17 cellular contexts compared by ENCODE assay signal in the genomic region with DNA sequence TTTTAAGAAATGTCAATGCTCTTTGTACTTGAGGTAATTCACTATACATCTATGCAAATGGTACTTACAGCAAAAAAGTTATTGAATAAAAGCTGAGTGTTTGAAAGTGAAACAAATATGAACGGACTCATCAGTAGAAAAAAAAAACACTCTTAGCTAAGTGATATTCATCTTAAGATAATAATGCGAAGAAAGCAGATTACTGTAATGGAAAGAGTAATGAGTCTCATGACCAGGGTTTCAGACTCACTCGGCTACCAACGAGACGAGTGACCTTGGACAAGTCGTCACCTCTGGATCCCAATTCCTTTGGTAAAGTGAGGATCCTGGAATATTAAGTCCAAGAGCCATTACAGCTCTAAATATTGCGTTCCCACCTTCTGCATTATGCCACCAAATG. TPM values are rescaled to one million over a fixed set of nuclear protein-coding genes. Genes with fewer than 3 reads are reported as not detected.
DNase-seq lines count a peak whose midpoint lies in the region; ATAC-seq and TF ChIP-seq lines count a peak whose summit lies in the region.
"Had no signal": no experiment of that assay in that cellular context is flagged by ENCODE, and none has a peak within 500 bp of the region (broad histone marks: within the 10 kb centered on the region; RNA-seq: fewer than 3 reads in every experiment).

No MANE protein-coding gene starts in this region.

- peak overlapping the region; percentile 34 to 48 (median 44) for H3K4me3 ChIP-seq in esophagus muscularis mucosa
- peak overlapping the region in 1 of 4 donors; percentile 7 for H3K4me3 ChIP-seq in sigmoid colon
- H3K4me3 ChIP-seq: cardiac muscle cell, tibial nerve had no signal

- CTCF ChIA-PET in WTC11 (lab: Charles Lee) = interaction anchor here (1.0 kb wide), 1 partner anchor 274 kb away, joined by 3 read pairs; no protein-coding TSS in a partner anchor

- peak overlapping the region; percentile 41; the same call in 1 of the 2 replicates for H3K27ac Mint-ChIP-seq in WTC11
- H3K27ac Mint-ChIP-seq: activated CD4-positive, alpha-beta T cell treated with anti-CD3 and anti-CD28 coated beads for 36 hours; endodermal cell had no signal

- POLR2A ChIA-PET in WTC11 (lab: Charles Lee) = no interaction called here

- no peak overlapping the region for H3K4me3 Mint-ChIP-seq in WTC11
- H3K4me3 Mint-ChIP-seq: activated CD4-positive, alpha-beta T cell treated with anti-CD3 and anti-CD28 coated beads for 36 hours; endodermal cell had no signal

- no peak for TF ChIP-seq EP300 in esophagus muscularis mucosa (IDR thresholded peaks at IDR 0.05)
- TF ChIP-seq EP300 in sigmoid colon (IDR thresholded peaks at IDR 0.05) = no peak

- no peak for ATAC-seq in WTC11
- ATAC-seq: activated CD4-positive, alpha-beta T cell treated with anti-CD3 and anti-CD28 coated beads for 36 hours had no signal

- in situ Hi-C loops in KBM-7 (cut with MboI; ENCODE audit: low pct_unique_long_range_greater_than_20kb, low sequenced_read_pairs) = no loop called here

- H3K27ac ChIP-seq in esophagus muscularis mucosa (replicated peaks in 1 of 4) (peak overlapping the region; percentile 68 to 83 (median 76)), sigmoid colon (peak overlapping the region in 3 of 4 donors; percentile 68 to 75 (median 71))
- H3K27ac ChIP-seq: C4-2B, KMS-11 had no signal

- no peaks in the 10 kb centered on the region for H3K36me3 ChIP-seq in esophagus muscularis mucosa
- H3K36me3 ChIP-seq in sigmoid colon = no peaks in the 10 kb centered on the region
- H3K36me3 ChIP-seq: cardiac muscle cell had no signal

- DNase-seq in NCI-H82 (lab: John Stamatoyannopoulos, UW) (peak; percentile 45), NCI-H82 treated with DMSO at 0.1 percent for 48 hours (lab: John Stamatoyannopoulos, UW; ENCODE audit: unreplicated experiment) (no peak), WTC11 (ENCODE audit: low spot score) (no peak), esophagus muscularis mucosa (ENCODE audit: extremely low spot score) (no peak), sigmoid colon (no peak), GDM1 (lab: John Stamatoyannopoulos, UW) (no peak), KBM-7 (no peak), posterior cingulate gyrus (no peak)
- DNase-seq: 8988T; activated CD4-positive, alpha-beta T cell treated with anti-CD3 and anti-CD28 coated beads for 36 hours; endodermal cell; NCI-H1436; NCI-H510A had no signal

- H3K4me1 ChIP-seq in esophagus muscularis mucosa (peaks cover 58 to 87% (median 84%) of the 10 kb centered on the region in 4 donors), sigmoid colon (peaks cover 0 to 84% (median 70%) of the 10 kb centered on the region in 4 donors)

- peaks cover 11% of the 10 kb centered on the region for H3K36me3 Mint-ChIP-seq in WTC11

- H3K27me3 ChIP-seq in esophagus muscularis mucosa = no peaks in the 10 kb centered on the region
- H3K27me3 ChIP-seq in sigmoid colon = no peaks in the 10 kb centered on the region
- H3K27me3 ChIP-seq: cardiac muscle cell, tibial nerve had no signal

- TF ChIP-seq CTCF in WTC11 (IDR thresholded peaks at IDR 0.05) = no peak
- TF ChIP-seq CTCF in esophagus muscularis mucosa (IDR thresholded peaks at IDR 0.05) = no peak
- no peak for TF ChIP-seq CTCF in sigmoid colon (IDR thresholded peaks at IDR 0.05)

- WGBS in esophagus muscularis mucosa = 68% methylated on average over 7 of the region's 7 CpGs
- WGBS in sigmoid colon, 2 donors = 83 to 90% methylated on average over 7 of the region's 7 CpGs

- H3K9me3 ChIP-seq in esophagus muscularis mucosa (no peaks in the 10 kb centered on the region), sigmoid colon (no peaks in the 10 kb centered on the region)
- H3K9me3 ChIP-seq: tibial nerve had no signal

- no peaks in the 10 kb centered on the region; the same call in 1 of the 2 replicates for H3K27me3 Mint-ChIP-seq in WTC11 (ENCODE audit: low read depth)
- H3K27me3 Mint-ChIP-seq: activated CD4-positive, alpha-beta T cell treated with anti-CD3 and anti-CD28 coated beads for 36 hours had no signal

- peaks cover 78% of the 10 kb centered on the region for H3K4me1 Mint-ChIP-seq in WTC11

- peaks cover 12% of the 10 kb centered on the region for H3K9me3 Mint-ChIP-seq in WTC11

- intact Hi-C loops in esophagus muscularis mucosa (cut with DNase I) = no loop called here
- intact Hi-C loops in sigmoid colon (cut with DNase I) = no loop called here
- intact Hi-C loops in posterior cingulate gyrus (cut with DNase I) = no loop called here

- TF ChIP-seq POLR2A in esophagus muscularis mucosa (IDR thresholded peaks at IDR 0.05; ENCODE audit: low read depth) = no peak
- no peak for TF ChIP-seq POLR2A in sigmoid colon (IDR thresholded peaks at IDR 0.05)

TF ChIP-seq in WTC11, 78 proteins besides CTCF, POLR2A, EP300 and RAD21 (continues in another document):
- no peak for TF ChIP-seq TEAD4 (CRISPR knock-in tag; IDR thresholded peaks at IDR 0.05)
- TF ChIP-seq NFE2L1 (CRISPR knock-in tag; IDR thresholded peaks at IDR 0.05) = no peak
- TF ChIP-seq ZNF219 (CRISPR knock-in tag; IDR thresholded peaks at IDR 0.05; ENCODE audit: borderline replicate concordance) = no peak
- no peak for TF ChIP-seq ZNF671 (CRISPR knock-in tag; IDR thresholded peaks at IDR 0.05)
- no peak for TF ChIP-seq OVOL2 (CRISPR knock-in tag; IDR thresholded peaks at IDR 0.05; ENCODE audit: borderline replicate concordance)
- no peak for TF ChIP-seq RELA (CRISPR knock-in tag; IDR thresholded peaks at IDR 0.05; ENCODE audit: borderline replicate concordance)
- no peak for TF ChIP-seq GABPB1 (CRISPR knock-in tag; IDR thresholded peaks at IDR 0.05)
- TF ChIP-seq FOXK1 (CRISPR knock-in tag; IDR thresholded peaks at IDR 0.05) = no peak
- no peak for TF ChIP-seq ESRRA (CRISPR knock-in tag; IDR thresholded peaks at IDR 0.05; ENCODE audit: borderline replicate concordance)
- TF ChIP-seq, protein P1, sequence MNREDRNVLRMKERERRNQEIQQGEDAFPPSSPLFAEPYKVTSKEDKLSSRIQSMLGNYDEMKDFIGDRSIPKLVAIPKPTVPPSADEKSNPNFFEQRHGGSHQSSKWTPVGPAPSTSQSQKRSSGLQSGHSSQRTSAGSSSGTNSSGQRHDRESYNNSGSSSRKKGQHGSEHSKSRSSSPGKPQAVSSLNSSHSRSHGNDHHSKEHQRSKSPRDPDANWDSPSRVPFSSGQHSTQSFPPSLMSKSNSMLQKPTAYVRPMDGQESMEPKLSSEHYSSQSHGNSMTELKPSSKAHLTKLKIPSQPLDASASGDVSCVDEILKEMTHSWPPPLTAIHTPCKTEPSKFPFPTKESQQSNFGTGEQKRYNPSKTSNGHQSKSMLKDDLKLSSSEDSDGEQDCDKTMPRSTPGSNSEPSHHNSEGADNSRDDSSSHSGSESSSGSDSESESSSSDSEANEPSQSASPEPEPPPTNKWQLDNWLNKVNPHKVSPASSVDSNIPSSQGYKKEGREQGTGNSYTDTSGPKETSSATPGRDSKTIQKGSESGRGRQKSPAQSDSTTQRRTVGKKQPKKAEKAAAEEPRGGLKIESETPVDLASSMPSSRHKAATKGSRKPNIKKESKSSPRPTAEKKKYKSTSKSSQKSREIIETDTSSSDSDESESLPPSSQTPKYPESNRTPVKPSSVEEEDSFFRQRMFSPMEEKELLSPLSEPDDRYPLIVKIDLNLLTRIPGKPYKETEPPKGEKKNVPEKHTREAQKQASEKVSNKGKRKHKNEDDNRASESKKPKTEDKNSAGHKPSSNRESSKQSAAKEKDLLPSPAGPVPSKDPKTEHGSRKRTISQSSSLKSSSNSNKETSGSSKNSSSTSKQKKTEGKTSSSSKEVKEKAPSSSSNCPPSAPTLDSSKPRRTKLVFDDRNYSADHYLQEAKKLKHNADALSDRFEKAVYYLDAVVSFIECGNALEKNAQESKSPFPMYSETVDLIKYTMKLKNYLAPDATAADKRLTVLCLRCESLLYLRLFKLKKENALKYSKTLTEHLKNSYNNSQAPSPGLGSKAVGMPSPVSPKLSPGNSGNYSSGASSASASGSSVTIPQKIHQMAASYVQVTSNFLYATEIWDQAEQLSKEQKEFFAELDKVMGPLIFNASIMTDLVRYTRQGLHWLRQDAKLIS (CRISPR knock-in tag; IDR thresholded peaks at IDR 0.05; ENCODE audit: borderline replicate concordance) = no peak
- no peak for TF ChIP-seq GTF2I (CRISPR knock-in tag; conservative IDR thresholded peaks at IDR 0.05)
- TF ChIP-seq ZNF138 (CRISPR knock-in tag; conservative IDR thresholded peaks at IDR 0.05) = no peak
- TF ChIP-seq, protein P2, sequence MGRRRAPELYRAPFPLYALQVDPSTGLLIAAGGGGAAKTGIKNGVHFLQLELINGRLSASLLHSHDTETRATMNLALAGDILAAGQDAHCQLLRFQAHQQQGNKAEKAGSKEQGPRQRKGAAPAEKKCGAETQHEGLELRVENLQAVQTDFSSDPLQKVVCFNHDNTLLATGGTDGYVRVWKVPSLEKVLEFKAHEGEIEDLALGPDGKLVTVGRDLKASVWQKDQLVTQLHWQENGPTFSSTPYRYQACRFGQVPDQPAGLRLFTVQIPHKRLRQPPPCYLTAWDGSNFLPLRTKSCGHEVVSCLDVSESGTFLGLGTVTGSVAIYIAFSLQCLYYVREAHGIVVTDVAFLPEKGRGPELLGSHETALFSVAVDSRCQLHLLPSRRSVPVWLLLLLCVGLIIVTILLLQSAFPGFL (CRISPR knock-in tag; IDR thresholded peaks at IDR 0.05; ENCODE audit: borderline replicate concordance) = no peak
- TF ChIP-seq, protein P3, sequence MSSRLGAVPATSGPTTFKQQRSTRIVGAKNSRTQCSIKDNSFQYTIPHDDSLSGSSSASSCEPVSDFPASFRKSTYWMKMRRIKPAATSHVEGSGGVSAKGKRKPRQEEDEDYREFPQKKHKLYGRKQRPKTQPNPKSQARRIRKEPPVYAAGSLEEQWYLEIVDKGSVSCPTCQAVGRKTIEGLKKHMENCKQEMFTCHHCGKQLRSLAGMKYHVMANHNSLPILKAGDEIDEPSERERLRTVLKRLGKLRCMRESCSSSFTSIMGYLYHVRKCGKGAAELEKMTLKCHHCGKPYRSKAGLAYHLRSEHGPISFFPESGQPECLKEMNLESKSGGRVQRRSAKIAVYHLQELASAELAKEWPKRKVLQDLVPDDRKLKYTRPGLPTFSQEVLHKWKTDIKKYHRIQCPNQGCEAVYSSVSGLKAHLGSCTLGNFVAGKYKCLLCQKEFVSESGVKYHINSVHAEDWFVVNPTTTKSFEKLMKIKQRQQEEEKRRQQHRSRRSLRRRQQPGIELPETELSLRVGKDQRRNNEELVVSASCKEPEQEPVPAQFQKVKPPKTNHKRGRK (CRISPR knock-in tag; IDR thresholded peaks at IDR 0.05; ENCODE audit: borderline replicate concordance) = no peak
- TF ChIP-seq JUN (CRISPR knock-in tag; IDR thresholded peaks at IDR 0.05) = no peak

RNA-seq across cellular contexts. Expression of a gene that starts 57.0 kb away (rescaled TPM):
- 64.1 to 70.5 TPM (median 69.0 TPM) in 3 replicates for total RNA-seq in WTC11 (2021)
- total RNA-seq in esophagus muscularis mucosa = 100 to 1,000 TPM in 3 of 4 donors, 10 to 100 TPM in 1; 91.1 to 147 (median 116) TPM
- 10 to 100 TPM; 44.2 to 52.3 (median 48.3) TPM for total RNA-seq in sigmoid colon
- 100 to 1,000 TPM in 1 of 3 donors, 10 to 100 TPM in 2; 75.1 to 126 (median 91.4) TPM for polyA plus RNA-seq in sigmoid colon
